In genomic region chr16:81076566-81077076, GRCh38 we compare ENCODE assay signal across 8 cellular contexts. TPM values are rescaled to one million over a fixed set of nuclear protein-coding genes. Genes with fewer than 3 reads are reported as not detected.
DNase-seq lines count a peak whose midpoint lies in the region; ATAC-seq and TF ChIP-seq lines count a peak whose summit lies in the region.

No MANE protein-coding gene starts in this region.

- intact Hi-C loops in colonic mucosa (cut with DNase I) (no loop called here), left lung (cut with DNase I) (no loop called here)

- peak overlapping the region; percentile 93 for H3K4me3 ChIP-seq in AG10803 (ENCODE audit: low read length)
- H3K4me3 ChIP-seq in colonic mucosa = peak overlapping the region; percentile 55
- H3K4me3 ChIP-seq in left lung = peak overlapping the region; percentile 57 to 81

- no peaks in the 10 kb centered on the region for H3K36me3 ChIP-seq in colonic mucosa
- no peaks in the 10 kb centered on the region for H3K36me3 ChIP-seq in left lung

- no peaks in the 10 kb centered on the region for H3K4me1 ChIP-seq in colonic mucosa
- H3K4me1 ChIP-seq in left lung = peaks cover 0 to 13% of the 10 kb centered on the region in 2 donors

- H3K9me3 ChIP-seq in colonic mucosa (no peaks in the 10 kb centered on the region), left lung (no peaks in the 10 kb centered on the region)

- TF ChIP-seq CTCF in AG10803 (conservative IDR thresholded peaks at IDR 0.05; ENCODE audit: low read length) (no peak), colonic mucosa (IDR thresholded peaks at IDR 0.05) (no peak), left lung (IDR thresholded peaks at IDR 0.05) (no peak)

- peak overlapping the region; percentile 40 to 93 for H3K9ac ChIP-seq in colonic mucosa (ENCODE audit: low read depth in 2 of 2, low read length in 2 of 2)

- H3K27me3 ChIP-seq in colonic mucosa (no peaks in the 10 kb centered on the region), left lung (no peaks in the 10 kb centered on the region)

- ATAC-seq in HG03432 (IDR thresholded peaks at IDR 0.05; ENCODE audit: unreplicated experiment) = peak; percentile 86
- peak; percentile 96 for ATAC-seq in left lung

- H3K27ac ChIP-seq in colonic mucosa = peak overlapping the region; percentile 96
- H3K27ac ChIP-seq in left lung = peak overlapping the region; percentile 92 to 94

- peak; percentile 73 for DNase-seq in AG10803 (ENCODE audit: low read depth)
- DNase-seq in GM19240 (ENCODE audit: insufficient read length, low spot score) = peak; percentile 59
- peak; percentile 60 for DNase-seq in NCI-H446 treated with DMSO at 0.1 percent for 48 hours (lab: John Stamatoyannopoulos, UW)
- DNase-seq in activated CD4-positive, CD25-positive, alpha-beta regulatory T cell treated with anti-CD3 and anti-CD28 coated beads, Interleukin-2, amount 50 U/mL, for 72 hours = peak; percentile 94
- peak; percentile 95 for DNase-seq in colonic mucosa
- DNase-seq in left lung = peak; percentile 92 to 97
- peak; percentile 89 for DNase-seq in stimulated activated CD4-positive, alpha-beta T cell treated with anti-CD3 and anti-CD28 coated beads, Interleukin-2, amount 100 ng/mL, for 4 hours (ENCODE audit: low read depth)

RNA-seq across cellular contexts. Expression of gene C16orf46, which starts 0.4 kb away (rescaled TPM):
- under 1 TPM in 1 of 2 donors, not detected in 1; 0.40 TPM for total RNA-seq in colonic mucosa
- under 1 TPM; 0.63 to 0.67 TPM for total RNA-seq in left lung

RNA-seq across cellular contexts. Expression of gene GCSH, which starts 19.6 kb away (rescaled TPM):
- total RNA-seq in colonic mucosa (10 to 100 TPM in 1 of 2 donors, 1 to 10 TPM in 1; 9.4 to 24.7 TPM), left lung (10 to 100 TPM; 22.2 to 33.9 TPM)

RNA-seq across cellular contexts. Expression of gene ATMIN, which starts 41.0 kb away (rescaled TPM):
- 10 to 100 TPM; 23.9 to 26.3 TPM for total RNA-seq in colonic mucosa
- 10 to 100 TPM; 30.7 to 31.1 TPM for total RNA-seq in left lung

Comparison
In these comparisons a context has a peak if more than half of its experiments do, and no peak if none do; other contexts are left out.
1. Peak in every context shown above with its lines: DNase-seq, ATAC-seq, H3K4me3 ChIP-seq and H3K27ac ChIP-seq.